In the genomic region with DNA sequence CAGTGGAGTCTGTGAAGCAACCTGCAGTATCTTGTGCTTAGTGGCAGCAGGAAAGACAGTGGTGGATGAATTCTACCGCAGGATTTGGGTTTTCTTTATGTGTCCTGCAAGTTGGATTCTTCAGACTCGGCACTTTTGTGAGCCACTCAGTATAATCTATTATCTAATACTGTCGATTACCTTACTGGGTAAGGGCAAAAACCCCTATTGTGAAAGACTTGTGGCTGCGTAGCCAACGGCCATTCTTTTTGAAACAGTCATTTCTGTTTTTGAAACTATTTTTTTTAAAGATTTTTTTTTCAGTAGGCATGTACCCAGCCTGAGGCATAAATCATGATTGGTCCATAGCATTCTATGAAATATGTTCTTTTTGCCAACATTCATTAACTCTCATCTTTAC, we compare ENCODE assay signal across 11 cellular contexts. TPM values are rescaled to one million over a fixed set of nuclear protein-coding genes. Genes with fewer than 3 reads are reported as not detected.
DNase-seq lines count a peak whose midpoint lies in the region; ATAC-seq and TF ChIP-seq lines count a peak whose summit lies in the region.
"Had no signal": no experiment of that assay in that cellular context is flagged by ENCODE, and none has a peak within 500 bp of the region (broad histone marks: within the 10 kb centered on the region; RNA-seq: fewer than 3 reads in every experiment).

No MANE protein-coding gene starts in this region.

- DNase-seq in activated T-cell treated with anti-CD3 and anti-CD28 coated beads, Interleukin-2, amount 50 U/mL, for 24 hours = no peak
- no peak for DNase-seq in activated T-cell treated with anti-CD3 and anti-CD28 coated beads, Interleukin-2, amount 50 U/mL, for 48 hours
- DNase-seq in T-cell = no peak
- DNase-seq in fibroblast of mammary gland (ENCODE audit: low read depth) = peak; percentile 26
- DNase-seq in suprapubic skin (ENCODE audit: low spot score in 2 of 2) = no peak
- no peak for DNase-seq in H4 (ENCODE audit: low spot score)
- DNase-seq in foreskin melanocyte = no peak
- no peak for DNase-seq in Ammon's horn (ENCODE audit: low spot score)
- DNase-seq: activated gamma-delta T cell treated with Interleukin-2 at 50 U/mL for 16 hours, NCI-H1436 treated with DMSO at 0.1 percent for 48 hours had no signal

- peaks cover 1% of the 10 kb centered on the region for H3K36me3 ChIP-seq in suprapubic skin

- H3K9me3 Mint-ChIP-seq in activated T-cell treated with anti-CD3 and anti-CD28 coated beads, Interleukin-2, amount 50 U/mL, for 24 hours = no peaks in the 10 kb centered on the region
- no peaks in the 10 kb centered on the region for H3K9me3 Mint-ChIP-seq in T-cell

- no peak overlapping the region for H3K4me3 ChIP-seq in fibroblast of mammary gland (ENCODE audit: control insufficient read depth, low read depth, low read length)
- no peak overlapping the region for H3K4me3 ChIP-seq in suprapubic skin
- H3K4me3 ChIP-seq: mucosa of descending colon had no signal

- H3K27ac ChIP-seq in suprapubic skin = peak overlapping the region; percentile 94

- WGBS in suprapubic skin = 37% methylated on average over 5 of the region's 5 CpGs

- H3K4me3 Mint-ChIP-seq in activated T-cell treated with anti-CD3 and anti-CD28 coated beads, Interleukin-2, amount 50 U/mL, for 24 hours = peak overlapping the region; percentile 99
- H3K4me3 Mint-ChIP-seq in T-cell = peak overlapping the region; percentile 79 to 95 (median 88)

- no peak for TF ChIP-seq CTCF in fibroblast of mammary gland (conservative IDR thresholded peaks at IDR 0.05; ENCODE audit: control insufficient read depth, insufficient read depth, low read depth, low read length)
- no peak for TF ChIP-seq CTCF in suprapubic skin (IDR thresholded peaks at IDR 0.05)

- H3K4me1 ChIP-seq in suprapubic skin = peaks cover 36% of the 10 kb centered on the region

- CTCF ChIA-PET in T-cell (lab: Charles Lee) = no interaction called here

- TF ChIP-seq POLR2A in suprapubic skin (IDR thresholded peaks at IDR 0.05) = no peak

- peaks cover 25% of the 10 kb centered on the region for H3K4me1 Mint-ChIP-seq in activated T-cell treated with anti-CD3 and anti-CD28 coated beads, Interleukin-2, amount 50 U/mL, for 24 hours (ENCODE audit: low read depth)
- peaks cover 28 to 35% (median 29%) of the 10 kb centered on the region in 3 donors for H3K4me1 Mint-ChIP-seq in T-cell

- H3K27me3 Mint-ChIP-seq in activated T-cell treated with anti-CD3 and anti-CD28 coated beads, Interleukin-2, amount 50 U/mL, for 24 hours = no peaks in the 10 kb centered on the region
- H3K27me3 Mint-ChIP-seq in T-cell = peaks cover 0 to 3% of the 10 kb centered on the region in 2 donors

- H3K27me3 ChIP-seq in suprapubic skin = no peaks in the 10 kb centered on the region

- POLR2A ChIA-PET in T-cell (lab: Charles Lee) = no interaction called here

- H3K27ac Mint-ChIP-seq in activated T-cell treated with anti-CD3 and anti-CD28 coated beads, Interleukin-2, amount 50 U/mL, for 24 hours = no peak overlapping the region
- peak overlapping the region in 1 of 2 donors; percentile 68 for H3K27ac Mint-ChIP-seq in T-cell

- ATAC-seq in T-cell (replicated peaks in 1 of 4) = no peak
- ATAC-seq: mucosa of descending colon had no signal

- no peaks in the 10 kb centered on the region for H3K9me3 ChIP-seq in suprapubic skin
- H3K9me3 ChIP-seq: mucosa of descending colon had no signal

- TF ChIP-seq EP300 in suprapubic skin (IDR thresholded peaks at IDR 0.05) = no peak

- H3K36me3 Mint-ChIP-seq in activated T-cell treated with anti-CD3 and anti-CD28 coated beads, Interleukin-2, amount 50 U/mL, for 24 hours (ENCODE audit: low read depth) = peaks cover 16% of the 10 kb centered on the region
- peaks cover 7% of the 10 kb centered on the region for H3K36me3 Mint-ChIP-seq in T-cell

RNA-seq across cellular contexts. Expression of a gene that starts 1.5 kb away (rescaled TPM):
- total RNA-seq in T-cell = 10 to 100 TPM; 33.3 to 45.6 (median 38.0) TPM
- 10 to 100 TPM; 32.4 to 61.0 (median 45.1) TPM for total RNA-seq in suprapubic skin
- 29.4 and 30.8 TPM in 2 replicates for total RNA-seq in H4 (2014; rRNA removed; shearing (Covaris generic))

RNA-seq across cellular contexts. Expression of a gene that starts 58.9 kb away (rescaled TPM):
- 10 to 100 TPM; 21.9 to 29.8 (median 24.4) TPM for total RNA-seq in T-cell
- total RNA-seq in suprapubic skin = 10 to 100 TPM in 2 of 4 donors, 1 to 10 TPM in 2; 6.3 to 21.0 (median 9.9) TPM
- total RNA-seq in H4 (2014; rRNA removed; shearing (Covaris generic)) = 10.7 and 12.1 TPM in 2 replicates
